In the genomic region with DNA sequence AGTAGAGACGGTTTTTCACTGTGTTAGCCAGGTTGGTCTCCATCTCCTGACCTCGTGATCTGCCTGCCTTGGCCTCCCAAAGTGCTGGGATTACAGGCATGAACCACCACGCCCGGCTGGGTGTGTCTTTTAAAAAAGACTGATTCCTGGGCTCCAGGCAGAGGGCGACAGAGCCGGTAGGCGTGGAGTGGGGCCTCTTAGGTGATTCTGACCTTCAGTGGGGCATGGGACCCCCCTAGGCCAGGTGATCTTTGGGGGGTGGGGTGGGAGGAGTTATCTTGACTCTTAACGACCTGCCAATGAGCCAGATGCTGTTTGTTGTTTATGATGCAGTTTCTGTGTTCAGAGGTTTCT, we compare ENCODE assay signal across 1 cellular context.
TF ChIP-seq lines count a peak whose summit lies in the region.

No MANE protein-coding gene starts in this region.

TF ChIP-seq in IMR-90, 13 proteins besides CTCF, POLR2A, EP300 and RAD21:
- TF ChIP-seq MAFK (IDR thresholded peaks at IDR 0.05; ENCODE audit: low read depth, low read length) (no peak), CEBPB (IDR thresholded peaks at IDR 0.05; ENCODE audit: low read depth, low read length) (no peak), NFE2L2 (IDR thresholded peaks at IDR 0.05; ENCODE audit: low read depth, low read length) (no peak), SMC3 (IDR thresholded peaks at IDR 0.05; ENCODE audit: low read depth, low read length) (no peak), FOS (IDR thresholded peaks at IDR 0.05; ENCODE audit: low read depth, low read length) (no peak), CHD1 (IDR thresholded peaks at IDR 0.05; ENCODE audit: low read depth, low read length) (no peak)
